Comparison of ENCODE assay signal across 12 cellular contexts in the genomic region with DNA sequence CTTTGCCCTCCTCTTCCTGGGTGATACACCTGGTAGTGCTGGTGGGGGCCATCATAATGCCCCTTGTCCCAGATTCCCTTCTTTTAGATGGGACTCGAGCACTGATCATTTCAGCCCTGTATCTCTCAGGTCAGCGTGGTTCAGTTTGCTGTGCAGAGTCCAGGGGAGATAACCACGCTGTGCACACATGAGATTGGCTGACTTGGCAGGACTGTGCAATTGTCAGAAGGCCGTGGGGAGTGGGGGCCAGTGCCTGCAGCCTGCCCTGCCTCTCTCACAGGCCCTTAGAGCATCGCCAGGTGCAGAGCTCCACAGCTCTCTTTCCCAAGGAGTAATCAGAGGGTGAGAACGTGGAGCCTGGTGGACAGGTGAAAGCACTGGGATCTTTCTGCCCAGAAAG. TPM values are rescaled to one million over a fixed set of nuclear protein-coding genes. Genes with fewer than 3 reads are reported as not detected.
DNase-seq lines count a peak whose midpoint lies in the region; ATAC-seq and TF ChIP-seq lines count a peak whose summit lies in the region.
"Had no signal": no experiment of that assay in that cellular context is flagged by ENCODE, and none has a peak within 500 bp of the region (broad histone marks: within the 10 kb centered on the region; RNA-seq: fewer than 3 reads in every experiment).

No MANE protein-coding gene starts in this region.

- POLR2A ChIA-PET in T-cell (lab: Charles Lee): interaction anchor here in 1 of 2 donors (0.6 kb wide), 1 partner anchor 163 kb away, joined by 3 read pairs; no protein-coding TSS in a partner anchor

- peak overlapping the region; percentile 99 for H3K27ac Mint-ChIP-seq in nephron progenitor cell
- no peak overlapping the region for H3K27ac Mint-ChIP-seq in T-cell
- H3K27ac Mint-ChIP-seq: activated CD4-positive, alpha-beta memory T cell treated with anti-CD3 and anti-CD28 coated beads for 36 hours had no signal

- H3K4me1 Mint-ChIP-seq in nephron progenitor cell (peaks cover 60% of the 10 kb centered on the region), T-cell (no peaks in the 10 kb centered on the region)

- H3K27me3 Mint-ChIP-seq in nephron progenitor cell (ENCODE audit: low read depth, poor library complexity) (peaks cover 4% of the 10 kb centered on the region), T-cell (no peaks in the 10 kb centered on the region)
- H3K27me3 Mint-ChIP-seq: activated CD4-positive, alpha-beta memory T cell treated with anti-CD3 and anti-CD28 coated beads for 36 hours had no signal

- H3K36me3 Mint-ChIP-seq in nephron progenitor cell (ENCODE audit: low read depth): peaks cover 17% of the 10 kb centered on the region
- peaks cover 2% of the 10 kb centered on the region for H3K36me3 Mint-ChIP-seq in T-cell
- H3K36me3 Mint-ChIP-seq: activated CD4-positive, alpha-beta memory T cell treated with anti-CD3 and anti-CD28 coated beads for 36 hours had no signal

- no peak for TF ChIP-seq CTCF in nephron progenitor cell (IDR thresholded peaks at IDR 0.05)

- ATAC-seq in GM18867 (IDR thresholded peaks at IDR 0.05; ENCODE audit: unreplicated experiment) (no peak), HG02763 (IDR thresholded peaks at IDR 0.05; ENCODE audit: unreplicated experiment) (no peak), T-cell (replicated peaks in 1 of 4) (no peak)

- DNase-seq in COR-L47 (lab: John Stamatoyannopoulos, UW) (peak; percentile 73), NCI-H1417 treated with DMSO at 0.1 percent for 48 hours (lab: John Stamatoyannopoulos, UW) (peak; percentile 72), SHP77 treated with DMSO at 0.1 percent for 48 hours (lab: John Stamatoyannopoulos, UW) (peak; percentile 22), nephron progenitor cell (no peak), AG08396 (ENCODE audit: low spot score) (no peak), T-cell (no peak)
- DNase-seq: activated CD4-positive, alpha-beta memory T cell treated with anti-CD3 and anti-CD28 coated beads for 36 hours; activated gamma-delta T cell treated with Interleukin-2 at 50 U/mL for 16 hours; EL; stimulated activated CD4-positive, alpha-beta T cell treated with anti-CD3 and anti-CD28 coated beads, Interleukin-15, amount 100 ng/mL, for 24 hours had no signal

- no peaks in the 10 kb centered on the region for H3K9me3 Mint-ChIP-seq in nephron progenitor cell
- H3K9me3 Mint-ChIP-seq in T-cell: no peaks in the 10 kb centered on the region
- H3K9me3 Mint-ChIP-seq: activated CD4-positive, alpha-beta memory T cell treated with anti-CD3 and anti-CD28 coated beads for 36 hours had no signal

- CTCF ChIA-PET in T-cell (lab: Charles Lee): no interaction called here

- no peak overlapping the region for H3K4me3 Mint-ChIP-seq in nephron progenitor cell
- H3K4me3 Mint-ChIP-seq in T-cell: no peak overlapping the region
- H3K4me3 Mint-ChIP-seq: activated CD4-positive, alpha-beta memory T cell treated with anti-CD3 and anti-CD28 coated beads for 36 hours had no signal

RNA-seq across cellular contexts. Expression of gene EPHX1, which starts 15.2 kb away (rescaled TPM):
- total RNA-seq in T-cell: 1 to 10 TPM in 4 of 5 donors, under 1 TPM in 1; 0.98 to 5.2 (median 3.7) TPM

RNA-seq across cellular contexts. Expression of gene SRP9, which starts 47.5 kb away (rescaled TPM):
- total RNA-seq in T-cell: 100 to 1,000 TPM in 3 of 5 donors, 10 to 100 TPM in 2; 74.1 to 152 (median 137) TPM

RNA-seq across cellular contexts. Expression of gene TMEM63A, which starts 57.1 kb away (rescaled TPM):
- 100 to 1,000 TPM; 332 to 473 (median 390) TPM for total RNA-seq in T-cell

Comparison
In these comparisons a context has a peak if more than half of its experiments do, and no peak if none do; other contexts are left out.
1. DNase-seq: peak in COR-L47 (single experiment), NCI-H1417 treated with DMSO at 0.1 percent for 48 hours (single experiment) and SHP77 treated with DMSO at 0.1 percent for 48 hours (single experiment); none in nephron progenitor cell (single experiment), AG08396 (single experiment) and T-cell (0 of 34).